21 cellular contexts compared by ENCODE assay signal in the genomic region with DNA sequence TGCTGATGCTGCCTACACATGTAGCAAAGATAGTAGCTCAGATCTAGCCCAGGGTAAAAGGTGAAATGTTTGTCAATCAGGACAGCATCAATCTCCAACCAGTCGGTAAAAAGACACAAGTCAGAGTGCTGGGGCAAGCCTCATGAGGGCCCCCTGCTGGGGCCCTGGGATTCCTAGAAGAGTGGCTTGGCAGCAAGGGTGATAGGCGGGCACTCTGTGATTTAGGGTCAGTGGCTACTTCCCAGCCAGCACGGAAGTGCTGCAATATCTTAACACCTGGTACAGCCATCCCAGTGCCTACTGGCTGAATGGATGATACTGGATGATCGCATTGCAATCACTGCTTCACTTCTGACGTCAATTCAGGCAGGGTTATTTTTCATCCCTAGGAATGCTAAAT.
A peak's percentile ranks its signal among the peaks of the same experiment; 100 is the strongest.
DNase-seq lines count a peak whose midpoint lies in the region; ATAC-seq, FAIRE-seq and TF ChIP-seq lines count a peak whose summit lies in the region.
"Had no signal": no experiment of that assay in that cellular context is flagged by ENCODE, and none has a peak within 500 bp of the region (broad histone marks: within the 10 kb centered on the region; RNA-seq: fewer than 3 reads in every experiment).

No MANE protein-coding gene starts in this region.

- H3K27ac ChIP-seq in HCT116 (ENCODE audit: low read depth, low read length) (no peak overlapping the region), GM12878 (ENCODE audit: control insufficient read depth, insufficient read depth) (no peak overlapping the region), HepG2 (ENCODE audit: extremely low read length, insufficient read depth, low read length) (no peak overlapping the region), brain microvascular endothelial cell (no peak overlapping the region)
- H3K27ac ChIP-seq: lower lobe of right lung, spleen, tibial nerve had no signal

- no peak for TF ChIP-seq POLR2A in HCT116 (IDR thresholded peaks at IDR 0.05; ENCODE audit: borderline replicate concordance, extremely low read depth, insufficient read depth, insufficient read length)
- no peak for TF ChIP-seq POLR2A in GM12878 (IDR thresholded peaks at IDR 0.05; ENCODE audit: low read depth, low read length)
- no peak for TF ChIP-seq POLR2A in HepG2 (IDR thresholded peaks at IDR 0.05; ENCODE audit: insufficient read depth in 1 of 2, low read depth in 2 of 2, low read length in 2 of 2)

- H3K9me3 ChIP-seq in HCT116 (ENCODE audit: control insufficient read depth in 1 of 2, insufficient read depth in 1 of 2, low read depth in 1 of 2, low read length in 2 of 2) (no peaks in the 10 kb centered on the region), GM12878 (replicated peaks; ENCODE audit: control insufficient read depth, insufficient read depth, low read length) (no peaks in the 10 kb centered on the region; the same call in 1 of the 3 replicates), HepG2 (ENCODE audit: low read length) (no peaks in the 10 kb centered on the region)
- H3K9me3 ChIP-seq: lower lobe of right lung had no signal

- SMC1A ChIA-PET in GM12878 (lab: Charles Lee; ENCODE audit: uncharacterized antibody, unreplicated experiment) = interaction anchor here (1.2 kb wide), 1 partner anchor 37 kb away, joined by 3 read pairs; no protein-coding TSS in a partner anchor

- H2AFZ ChIP-seq in HCT116 (ENCODE audit: low read depth, low read length, poor library complexity, severe bottlenecking) (no peak overlapping the region), GM12878 (ENCODE audit: control insufficient read depth, low read depth, low read length) (no peak overlapping the region), HepG2 (ENCODE audit: low read length) (no peak overlapping the region)

- H4K20me1 ChIP-seq in HCT116 (ENCODE audit: insufficient read depth) (no peaks in the 10 kb centered on the region), GM12878 (ENCODE audit: control insufficient read depth, insufficient read depth) (no peaks in the 10 kb centered on the region), HepG2 (ENCODE audit: insufficient read depth, low read length) (no peaks in the 10 kb centered on the region)

- peak; percentile 55 for TF ChIP-seq CTCF in GM06990 (IDR thresholded peaks at IDR 0.05; ENCODE audit: insufficient read depth, low read length, poor library complexity, severe bottlenecking)
- peak in 2 of 3 experiments; percentile 22 to 24; a peak in 2 of 6 replicates for TF ChIP-seq CTCF in HCT116 (IDR thresholded peaks at IDR 0.05 in 2 of 3, conservative IDR thresholded peaks at IDR 0.05 in 1 of 3; ENCODE audit: borderline replicate concordance in 1 of 3, insufficient read depth in 1 of 3, low read depth in 2 of 3, low read length in 2 of 3)
- TF ChIP-seq CTCF in GM12878 (IDR thresholded peaks at IDR 0.05 in 2 of 3, conservative IDR thresholded peaks at IDR 0.05 in 1 of 3; ENCODE audit: control insufficient read depth in 2 of 3, extremely low read depth in 1 of 3, insufficient read depth in 1 of 3, low read depth in 3 of 3, low read length in 3 of 3) = 0 out of 6 replicates have a peak, but pooled peaks of 2 of the 3 experiments have one; percentile 9 to 11
- no peak for TF ChIP-seq CTCF in HepG2 (CRISPR knock-in tag; IDR thresholded peaks at IDR 0.05)
- no peak for TF ChIP-seq CTCF in brain microvascular endothelial cell (IDR thresholded peaks at IDR 0.05; ENCODE audit: low read depth, low read length, missing control alignments)

- CTCF ChIA-PET in HCT116 (lab: Charles Lee) = no interaction called here
- CTCF ChIA-PET in GM12878 (lab: Yijun Ruan, JAX) = no interaction called here
- CTCF ChIA-PET in HepG2 (lab: Yijun Ruan, JAX; ENCODE audit: low intra/inter-chr PET ratio, low total read pairs) = interaction anchor here (1.5 kb wide), 1 partner anchor 465 kb away, joined by 3 read pairs; no protein-coding TSS in a partner anchor

- no peak for TF ChIP-seq EP300 in GM12878 (IDR thresholded peaks at IDR 0.05; ENCODE audit: borderline replicate concordance in 1 of 2, control insufficient read depth in 1 of 2, low read depth in 2 of 2, low read length in 2 of 2)
- TF ChIP-seq EP300 in HepG2 (IDR thresholded peaks at IDR 0.05; ENCODE audit: low read depth in 2 of 2, low read length in 2 of 2) = no peak
- TF ChIP-seq EP300 in HepG2 (CRISPR knock-in tag; IDR thresholded peaks at IDR 0.05; ENCODE audit: borderline replicate concordance) = no peak

- H3K4me2 ChIP-seq in HCT116 (ENCODE audit: low read length) (no peak overlapping the region), GM12878 (ENCODE audit: control insufficient read depth, insufficient read depth) (no peak overlapping the region), HepG2 (ENCODE audit: low read depth, low read length) (no peak overlapping the region)

- H3K79me2 ChIP-seq in HCT116 (ENCODE audit: insufficient read depth, low read length) (no peaks in the 10 kb centered on the region), GM12878 (ENCODE audit: control insufficient read depth, insufficient read depth, low read length) (no peaks in the 10 kb centered on the region), HepG2 (ENCODE audit: insufficient read depth, low read length) (no peaks in the 10 kb centered on the region)

- peaks cover 0 to 3% of the 10 kb centered on the region in 2 experiments; a peak in 1 of 4 replicates for H3K4me1 ChIP-seq in HCT116 (ENCODE audit: control insufficient read depth in 1 of 2, insufficient read depth in 2 of 2, low read length in 2 of 2)
- no peaks in the 10 kb centered on the region for H3K4me1 ChIP-seq in GM12878 (ENCODE audit: control insufficient read depth, insufficient read depth, low read length)
- peaks cover 10% of the 10 kb centered on the region for H3K4me1 ChIP-seq in HepG2 (ENCODE audit: insufficient read depth, low read length)

- intact Hi-C loops in HCT116 (cut with micrococcal nuclease) = no loop called here
- intact Hi-C loops in GM12878 (cut with micrococcal nuclease; ENCODE audit: unreplicated experiment) = no loop called here
- intact Hi-C loops in HepG2 (cut with micrococcal nuclease; ENCODE audit: unreplicated experiment) = no loop called here

- H3K4me3 ChIP-seq in GM06990 (replicated peaks; ENCODE audit: low read depth, low read length) (no peak overlapping the region), HCT116 (replicated peaks in 1 of 2; ENCODE audit: low read depth in 1 of 2, low read length in 2 of 2) (no peak overlapping the region), GM12878 (no peak overlapping the region), HepG2 (replicated peaks in 1 of 3; ENCODE audit: insufficient read depth in 1 of 3, low read depth in 2 of 3, low read length in 3 of 3) (no peak overlapping the region), brain microvascular endothelial cell (ENCODE audit: low read depth, low read length) (no peak overlapping the region)
- H3K4me3 ChIP-seq: lower lobe of right lung, spleen, tibial nerve had no signal

- no peak for FAIRE-seq in GM12878 (lab: Jason Lieb, UNC)
- FAIRE-seq in HepG2 (lab: Jason Lieb, UNC) = no peak

- WGBS in GM12878 (ENCODE audit: insufficient coverage, insufficient replicate concordance, low lambda C conversion rate, missing lambda C conversion rate) = 82% methylated on average over 5 of the region's 5 CpGs
- 60% methylated on average over 1 of the region's 5 CpGs for WGBS in HepG2 (ENCODE audit: low lambda C conversion rate)

- no peak for DNase-seq in GM06990 (ENCODE audit: extremely low read depth, insufficient read length)
- DNase-seq in HCT116 (ENCODE audit: low read depth, low spot score) = no peak
- DNase-seq in GM12878 (ENCODE audit: low read depth, low spot score) = no peak
- DNase-seq in HepG2 (ENCODE audit: low spot score) = no peak
- no peak for DNase-seq in brain microvascular endothelial cell
- no peak for DNase-seq in NCI-H2227 (lab: John Stamatoyannopoulos, UW; ENCODE audit: unreplicated experiment)
- DNase-seq: activated CD4-positive, alpha-beta T cell treated with anti-CD3 and anti-CD28 coated beads for 48 hours; activated naive CD8-positive, alpha-beta T cell treated with anti-CD3 and anti-CD28 coated beads for 36 hours; CD8-positive, alpha-beta memory T cell; head of caudate nucleus; KBM-7; lower lobe of right lung; NCI-H1105 treated with DMSO at 0.1 percent for 48 hours; NCI-H2107; NCI-H526 treated with DMSO at 0.1 percent for 48 hours; spleen; stimulated activated CD4-positive, alpha-beta T cell treated with anti-CD3 and anti-CD28 coated beads, Interleukin-4, amount 100 ng/mL, for 4 hours; stimulated activated naive CD8-positive, alpha-beta T cell treated with anti-CD3 and anti-CD28 coated beads, Interleukin-15, amount 100 ng/mL, for 72 hours; T-cell had no signal

- ATAC-seq in HCT116 (peak; percentile 59), GM12878 (peak; percentile 38), HepG2 (peak; percentile 32; the same call in 1 of the 3 replicates), GM21619 (IDR thresholded peaks at IDR 0.05; ENCODE audit: unreplicated experiment) (no peak)
- ATAC-seq: lower lobe of right lung, T-cell had no signal

- in situ Hi-C loops in GM12878 (cut with MboI) (no loop called here), HepG2 (cut with HindIII; ENCODE audit: extremely low pct_ligation_motif_present, low pct_unique_long_range_greater_than_20kb) (no loop called here), brain microvascular endothelial cell (cut with HindIII; ENCODE audit: low pct_ligation_motif_present, low sequenced_read_pairs) (no loop called here)

- H3K9me2 ChIP-seq in HCT116 (ENCODE audit: insufficient read depth) = no peaks in the 10 kb centered on the region

- TF ChIP-seq RAD21 in HCT116 (IDR thresholded peaks at IDR 0.05; ENCODE audit: low read depth) (no peak), GM12878 (IDR thresholded peaks at IDR 0.05; ENCODE audit: insufficient read depth, low read depth, low read length) (no peak), HepG2 (CRISPR knock-in tag; IDR thresholded peaks at IDR 0.05) (no peak)

- no peaks in the 10 kb centered on the region for H3K36me3 ChIP-seq in GM06990 (ENCODE audit: control insufficient read depth, insufficient read depth, low read length)
- H3K36me3 ChIP-seq in HCT116 (ENCODE audit: control insufficient read depth in 1 of 2, insufficient read depth in 2 of 2, low read length in 2 of 2) = no peaks in the 10 kb centered on the region
- no peaks in the 10 kb centered on the region for H3K36me3 ChIP-seq in GM12878 (ENCODE audit: control insufficient read depth in 2 of 2, insufficient read depth in 2 of 2, low read length in 1 of 2)
- H3K36me3 ChIP-seq in HepG2 (replicated peaks in 1 of 2; ENCODE audit: control insufficient read depth in 1 of 2, insufficient read depth in 2 of 2, low read length in 2 of 2) = no peaks in the 10 kb centered on the region
- H3K36me3 ChIP-seq in brain microvascular endothelial cell (replicated peaks) = no peaks in the 10 kb centered on the region
- H3K36me3 ChIP-seq: lower lobe of right lung, spleen, tibial nerve had no signal

- H3K9ac ChIP-seq in HCT116 (ENCODE audit: low read length) (no peak overlapping the region), GM12878 (ENCODE audit: control insufficient read depth, insufficient read depth, low read length) (no peak overlapping the region), HepG2 (ENCODE audit: insufficient read depth, low read depth, low read length) (no peak overlapping the region)

- H3K27me3 ChIP-seq in GM06990 (replicated peaks; ENCODE audit: control insufficient read depth, insufficient read depth, low read length) (no peaks in the 10 kb centered on the region), HCT116 (ENCODE audit: insufficient read depth, low read length) (no peaks in the 10 kb centered on the region), GM12878 (replicated peaks in 1 of 2; ENCODE audit: control insufficient read depth in 2 of 2, insufficient read depth in 2 of 2, low read length in 1 of 2) (no peaks in the 10 kb centered on the region), HepG2 (ENCODE audit: control insufficient read depth in 1 of 2, insufficient read depth in 2 of 2, low read length in 2 of 2) (0 out of 5 replicates have a peak, but pooled peaks cover 0 to 1% of the 10 kb centered on the region in 2 experiments), brain microvascular endothelial cell (replicated peaks) (no peaks in the 10 kb centered on the region)
- H3K27me3 ChIP-seq: spleen, tibial nerve had no signal

- no TSS peak for BruUV-seq in HCT116 (replicated peaks; lab: Mats Ljungman, UMichigan)
- no TSS peak for BruUV-seq in GM12878 (replicated peaks; lab: Mats Ljungman, UMichigan)
- BruUV-seq in HepG2 (replicated peaks; lab: Mats Ljungman, UMichigan) = no TSS peak

- RAD21 ChIA-PET in HCT116 (lab: Charles Lee; ENCODE audit: low non-redundant PET in 1 of 2, low total read pairs in 2 of 2, uncharacterized antibody in 2 of 2, unreplicated experiment in 2 of 2) (no interaction called here), GM12878 (lab: Charles Lee; ENCODE audit: unreplicated experiment) (no interaction called here)

- POLR2A ChIA-PET in HCT116 (lab: Charles Lee) = no interaction called here
- POLR2A ChIA-PET in GM12878 (lab: Charles Lee) = no interaction called here
- POLR2A ChIA-PET in HepG2 (lab: Yijun Ruan, JAX) = no interaction called here

Comparison
In these comparisons a context has a peak if more than half of its experiments do, and no peak if none do; other contexts are left out.
1. CTCF ChIP-seq: peak in GM06990 (single experiment), HCT116 (2 of 3) and GM12878 (2 of 3); none in HepG2 (single experiment) and brain microvascular endothelial cell (single experiment).